Comparison of ENCODE assay signal across 8 cellular contexts in the genomic region with DNA sequence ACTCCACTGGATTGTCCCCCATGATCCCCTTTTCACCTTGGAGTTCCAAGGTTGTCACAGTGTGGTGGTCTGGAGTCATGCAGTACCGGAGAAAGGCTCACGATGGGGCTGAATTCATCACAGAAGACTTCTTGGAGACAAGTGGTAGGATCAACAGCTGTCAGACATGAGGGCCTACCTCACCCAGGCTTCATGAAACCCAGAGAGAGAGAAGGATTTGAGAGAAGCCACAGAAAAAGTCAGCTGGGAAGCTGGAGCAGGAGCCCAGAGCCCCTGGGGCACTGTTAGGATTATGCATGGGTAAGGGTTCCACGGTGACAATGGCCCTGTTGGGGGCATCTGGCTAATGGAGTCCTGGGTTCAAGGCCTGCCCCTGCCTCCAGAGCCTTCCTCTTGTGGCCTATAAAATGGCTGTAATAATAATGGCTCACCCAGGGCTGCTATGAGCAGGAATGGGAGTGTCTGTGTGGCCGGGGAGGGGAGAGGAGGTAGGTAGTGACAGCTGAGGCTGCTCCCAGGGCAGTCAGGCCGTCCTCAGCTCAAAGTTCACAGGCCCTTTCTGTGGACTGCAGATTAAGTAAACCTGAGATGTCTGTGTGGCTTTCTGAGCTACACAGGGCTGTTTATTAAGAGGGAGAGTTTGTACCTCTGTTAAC. TPM values are rescaled to one million over a fixed set of nuclear protein-coding genes. Genes with fewer than 3 reads are reported as not detected.
DNase-seq lines count a peak whose midpoint lies in the region; ATAC-seq and TF ChIP-seq lines count a peak whose summit lies in the region.

No MANE protein-coding gene starts in this region.

- peak overlapping the region; percentile 97 for H2AFZ ChIP-seq in DND-41 (ENCODE audit: low read depth, low read length)

- DNase-seq in DND-41 (peak; percentile 51), T-helper 9 cell (peak; percentile 33), cardiac fibroblast (ENCODE audit: low read depth in 2 of 2) (peak; percentile 19 to 34), lower lobe of right lung (no peak), stomach (peak; percentile 52), NCI-H2081 treated with DMSO at 0.1 percent for 48 hours (lab: John Stamatoyannopoulos, UW) (no peak)

- peaks cover 50% of the 10 kb centered on the region for H3K4me1 ChIP-seq in DND-41 (ENCODE audit: insufficient read depth, low read length)
- peaks cover 8% of the 10 kb centered on the region for H3K4me1 ChIP-seq in HUES6 (ENCODE audit: control insufficient read depth, insufficient read depth, low read length)
- H3K4me1 ChIP-seq in lower lobe of right lung = peaks cover 52% of the 10 kb centered on the region
- peaks cover 18 to 48% (median 26%) of the 10 kb centered on the region in 4 donors for H3K4me1 ChIP-seq in stomach

- H4K20me1 ChIP-seq in DND-41 (ENCODE audit: insufficient read depth, low read length) = no peaks in the 10 kb centered on the region

- H3K4me3 ChIP-seq in DND-41 (ENCODE audit: low read depth in 1 of 2, low read length in 2 of 2) (peak overlapping the region; percentile 38 to 64; a peak in 3 of 4 replicates), HUES6 (ENCODE audit: low read depth, low read length) (peak overlapping the region; percentile 66), cardiac fibroblast (replicated peaks in 1 of 2; ENCODE audit: low read depth in 2 of 2, low read length in 2 of 2) (peak overlapping the region; percentile 58 to 69), lower lobe of right lung (peak overlapping the region; percentile 78), stomach (peak overlapping the region; percentile 70 to 83 (median 78))

- H3K79me2 ChIP-seq in DND-41 (ENCODE audit: insufficient read depth, low read length) = peaks cover 54% of the 10 kb centered on the region

- H3K27ac ChIP-seq in DND-41 (ENCODE audit: low read length) (peak overlapping the region; percentile 93), HUES6 (ENCODE audit: low read depth, low read length) (no peak overlapping the region), lower lobe of right lung (peak overlapping the region; percentile 83), stomach (peak overlapping the region; percentile 82 to 92 (median 84))

- H3K36me3 ChIP-seq in DND-41 (ENCODE audit: insufficient read depth, low read length) (peaks cover 21% of the 10 kb centered on the region), HUES6 (ENCODE audit: control insufficient read depth, insufficient read depth, low read length) (peaks cover 2% of the 10 kb centered on the region; the same call in 1 of the 2 replicates), lower lobe of right lung (peaks cover 8% of the 10 kb centered on the region), stomach (peaks cover 0 to 6% (median 0%) of the 10 kb centered on the region in 4 donors)

- TF ChIP-seq EP300 in stomach (IDR thresholded peaks at IDR 0.05) = no peak

- no peaks in the 10 kb centered on the region for H3K27me3 ChIP-seq in DND-41 (ENCODE audit: insufficient read depth, low read length, poor library complexity)
- H3K27me3 ChIP-seq in HUES6 (ENCODE audit: control insufficient read depth, insufficient read depth, low read length) = no peaks in the 10 kb centered on the region
- no peaks in the 10 kb centered on the region for H3K27me3 ChIP-seq in lower lobe of right lung (ENCODE audit: low read depth)
- no peaks in the 10 kb centered on the region for H3K27me3 ChIP-seq in stomach

- ATAC-seq in DND-41 (ENCODE audit: insufficient read depth, low read depth) = peak; percentile 61
- ATAC-seq in GM21423 (IDR thresholded peaks at IDR 0.05; ENCODE audit: unreplicated experiment) = peak; percentile 58
- peak; percentile 25 to 43 for ATAC-seq in lower lobe of right lung

- TF ChIP-seq CTCF in DND-41 (IDR thresholded peaks at IDR 0.05; ENCODE audit: borderline replicate concordance, extremely low read depth, low read length, poor library complexity, severe bottlenecking) (peak; percentile 60), cardiac fibroblast (IDR thresholded peaks at IDR 0.05; ENCODE audit: low read depth, low read length) (no peak), lower lobe of right lung (IDR thresholded peaks at IDR 0.05) (peak; percentile 19), stomach (IDR thresholded peaks at IDR 0.05) (no peak)

- H3K9me3 ChIP-seq in DND-41 (ENCODE audit: insufficient read depth, low read length, severe bottlenecking) (no peaks in the 10 kb centered on the region), HUES6 (ENCODE audit: control insufficient read depth, insufficient read depth, low read depth, low read length) (no peaks in the 10 kb centered on the region), lower lobe of right lung (no peaks in the 10 kb centered on the region), stomach (no peaks in the 10 kb centered on the region)

- H3K4me2 ChIP-seq in DND-41 (ENCODE audit: insufficient read depth, low read length) = peak overlapping the region; percentile 83

- 43 to 64% (median 52%) methylated on average over 5 of the region's 5 CpGs for WGBS in stomach, 5 donors

- no peak for TF ChIP-seq POLR2A in stomach (IDR thresholded peaks at IDR 0.05)

- H3K9ac ChIP-seq in DND-41 (ENCODE audit: low read depth, low read length) = peak overlapping the region; percentile 76
- peak overlapping the region; percentile 33 for H3K9ac ChIP-seq in HUES6 (ENCODE audit: low read length)

- intact Hi-C loops in lower lobe of right lung (cut with DNase I) (no loop called here), stomach (cut with DNase I; ENCODE audit: low total_unique reads) (no loop called here)

RNA-seq across cellular contexts. Expression of gene TRIM14, which starts 0.9 kb away (rescaled TPM):
- 82.5 TPM for total RNA-seq in lower lobe of right lung
- total RNA-seq in stomach = 100 to 1,000 TPM in 1 of 5 donors, 10 to 100 TPM in 3, 1 to 10 TPM in 1; 7.7 to 249 (median 17.4) TPM
- polyA plus RNA-seq in stomach = 1 to 10 TPM; 4.7 to 6.1 (median 6.0) TPM

Comparison
In these comparisons a context has a peak if more than half of its experiments do, and no peak if none do; other contexts are left out.
1. DNase-seq: peak in DND-41 (single experiment), T-helper 9 cell (single experiment), cardiac fibroblast (2 of 2) and stomach (single experiment); none in lower lobe of right lung (single experiment) and NCI-H2081 treated with DMSO at 0.1 percent for 48 hours (single experiment).
2. CTCF ChIP-seq: peak in DND-41 (single experiment) and lower lobe of right lung (single experiment); none in cardiac fibroblast (single experiment) and stomach (0 of 7).
3. Peak in every context shown above with its lines, with median percentiles within 50 percentile points of each other: ATAC-seq and H3K4me3 ChIP-seq.